Comparison of ENCODE assay signal across 8 cellular contexts in genomic region chr6:136289579-136290405, GRCh38. TPM values are rescaled to one million over a fixed set of nuclear protein-coding genes. Genes with fewer than 3 reads are reported as not detected.
DNase-seq lines count a peak whose midpoint lies in the region; ATAC-seq and TF ChIP-seq lines count a peak whose summit lies in the region.

Gene BCLAF1, minus strand, starts transcription at chr6:136289846. Its CDS starts 9,980 bp downstream, at chr6:136279866.

- intact Hi-C loops in left cardiac atrium (cut with DNase I) (no loop called here), posterior vena cava (cut with DNase I) (loop anchor here in 1 of 2 donors (2.0 kb wide), 1 partner anchor 63 kb away; no protein-coding TSS in a partner anchor), upper lobe of right lung (cut with DNase I) (no loop called here)

- DNase-seq in NCI-H1694 treated with DMSO at 0.1 percent for 48 hours (lab: John Stamatoyannopoulos, UW) (peak; percentile 94), T-helper 17 cell (peak; percentile 97 to 99 (median 99)), amygdala (lab: John Stamatoyannopoulos, UW) (peak; percentile 67 to 100 (median 99)), left cardiac atrium (peak; percentile 100), posterior vena cava (ENCODE audit: low spot score) (peak; percentile 100), upper lobe of right lung (peak; percentile 100)

- TF ChIP-seq POLR2A in GM15510 (IDR thresholded peaks at IDR 0.05; ENCODE audit: borderline replicate concordance, extremely low read depth, insufficient read length): peak; percentile 97

- H3K4me3 Mint-ChIP-seq in T-helper 17 cell: peak within 1 kb of the TSS; percentile 98

- H3K27ac ChIP-seq in upper lobe of right lung: peak within 1 kb of the TSS; percentile 100

- no peaks in the 10 kb centered on the region for H3K27me3 ChIP-seq in upper lobe of right lung

- H3K27me3 Mint-ChIP-seq in T-helper 17 cell: peaks cover 4% of the 10 kb centered on the region

- peaks cover 40% of the 10 kb centered on the region for H3K4me1 ChIP-seq in upper lobe of right lung

- H3K27ac Mint-ChIP-seq in T-helper 17 cell: peak within 1 kb of the TSS; percentile 100

- peak within 1 kb of the TSS; percentile 96 for H3K4me3 ChIP-seq in upper lobe of right lung

- TF ChIP-seq CTCF in upper lobe of right lung (IDR thresholded peaks at IDR 0.05): no peak

- no peaks in the 10 kb centered on the region for H3K9me3 ChIP-seq in T-helper 17 cell (ENCODE audit: control insufficient read depth, low read length, poor library complexity, severe bottlenecking)
- H3K9me3 ChIP-seq in upper lobe of right lung: no peaks in the 10 kb centered on the region

- no peaks in the 10 kb centered on the region for H3K36me3 ChIP-seq in upper lobe of right lung

- peaks cover 4% of the 10 kb centered on the region for H3K36me3 Mint-ChIP-seq in T-helper 17 cell (ENCODE audit: low read depth)

- peaks cover 54% of the 10 kb centered on the region for H3K4me1 Mint-ChIP-seq in T-helper 17 cell

- ATAC-seq in HG02885 (IDR thresholded peaks at IDR 0.05; ENCODE audit: poor library complexity, unreplicated experiment): peak; percentile 90
- ATAC-seq in T-helper 17 cell: peak; percentile 76
- ATAC-seq in left cardiac atrium: peak; percentile 95 to 96
- peak; percentile 96 for ATAC-seq in upper lobe of right lung

RNA-seq across cellular contexts. Expression of gene BCLAF1, which starts in this region (rescaled TPM):
- total RNA-seq in T-helper 17 cell (100 to 1,000 TPM; 492 to 543 TPM), left cardiac atrium (10 to 100 TPM; 70.9 to 99.8 TPM), posterior vena cava (10 to 100 TPM; 88.9 to 98.7 TPM), upper lobe of right lung (122 TPM)

Comparison
In these comparisons a context has a peak if more than half of its experiments do, and no peak if none do; other contexts are left out.
1. Peak in every context shown above with its lines: DNase-seq, ATAC-seq, H3K4me3 ChIP-seq and H3K27ac ChIP-seq.